20 cellular contexts compared by ENCODE assay signal in genomic region chr2:231937057-231937456, GRCh38. TPM values are rescaled to one million over a fixed set of nuclear protein-coding genes. Genes with fewer than 3 reads are reported as not detected.
"Had no signal": no experiment of that assay in that cellular context is flagged by ENCODE, and none has a peak within 500 bp of the region (broad histone marks: within the 10 kb centered on the region; RNA-seq: fewer than 3 reads in every experiment).

No MANE protein-coding gene starts in this region.

- H3K9me3 ChIP-seq: SK-N-SH had no signal

- H3K4me3 Mint-ChIP-seq: IgD-negative memory B cell had no signal

- ATAC-seq: K562 had no signal

- DNase-seq: Kasumi-1, NCI-H1092 treated with DMSO at 0.1 percent for 48 hours, NCI-H1436, NCI-H187, NCI-H2029, NCI-H2081 treated with DMSO at 0.1 percent for 48 hours, NCI-H2171, NCI-H446, NCI-H510A, NCI-H524 treated with DMSO at 0.1 percent for 48 hours, NCI-H69, NCI-H774, RPMI8226, SHP77, SK-N-SH had no signal

- H3K36me3 Mint-ChIP-seq: IgD-negative memory B cell had no signal

- H3K9me3 Mint-ChIP-seq: IgD-negative memory B cell had no signal

- H3K4me3 ChIP-seq: K562 had no signal

- H3K27ac Mint-ChIP-seq: IgD-negative memory B cell had no signal

- H3K27ac ChIP-seq: HL-60, KMS-11 had no signal

RNA-seq across cellular contexts. Expression of gene NPPC, which starts 10.9 kb away (rescaled TPM):
- total RNA-seq: K562, M059J had no signal
- polyA plus RNA-seq: IgD-negative memory B cell, K562, SK-N-SH had no signal
